ENCODE assay signal across 1 cellular context in the genomic region with DNA sequence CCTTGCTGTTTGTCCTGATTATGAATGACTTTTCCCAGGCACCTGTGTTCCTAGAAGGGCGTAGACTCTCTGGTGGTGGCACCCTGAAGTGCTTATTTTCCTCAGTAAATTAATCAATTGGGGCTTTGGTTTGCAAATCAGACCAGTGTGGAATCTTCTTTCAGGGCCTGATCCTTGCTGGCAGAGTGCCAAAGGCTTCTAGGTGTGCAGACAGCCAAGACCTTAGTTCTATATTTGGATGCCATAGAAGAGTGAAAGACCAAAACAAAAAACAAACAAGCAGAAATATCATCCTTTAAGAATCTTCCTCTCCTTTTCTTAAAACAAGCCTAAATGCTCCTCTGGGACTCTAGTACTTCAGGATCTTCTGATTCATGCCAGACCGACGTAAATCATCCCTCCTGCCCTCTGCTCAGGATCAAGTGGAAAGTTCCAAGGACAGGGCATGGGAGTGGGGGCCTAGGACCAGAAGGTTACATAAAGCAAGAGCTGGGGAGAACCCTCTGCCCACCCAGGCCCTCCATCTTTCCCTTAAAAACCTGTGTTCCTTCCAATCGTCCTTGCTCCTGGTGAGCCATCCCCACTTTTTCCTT.
TF ChIP-seq lines count a peak whose summit lies in the region.

No MANE protein-coding gene starts in this region.

TF ChIP-seq in H1, 55 proteins besides CTCF, POLR2A, EP300 and RAD21 (continued from another document):
- TF ChIP-seq, protein P1, sequence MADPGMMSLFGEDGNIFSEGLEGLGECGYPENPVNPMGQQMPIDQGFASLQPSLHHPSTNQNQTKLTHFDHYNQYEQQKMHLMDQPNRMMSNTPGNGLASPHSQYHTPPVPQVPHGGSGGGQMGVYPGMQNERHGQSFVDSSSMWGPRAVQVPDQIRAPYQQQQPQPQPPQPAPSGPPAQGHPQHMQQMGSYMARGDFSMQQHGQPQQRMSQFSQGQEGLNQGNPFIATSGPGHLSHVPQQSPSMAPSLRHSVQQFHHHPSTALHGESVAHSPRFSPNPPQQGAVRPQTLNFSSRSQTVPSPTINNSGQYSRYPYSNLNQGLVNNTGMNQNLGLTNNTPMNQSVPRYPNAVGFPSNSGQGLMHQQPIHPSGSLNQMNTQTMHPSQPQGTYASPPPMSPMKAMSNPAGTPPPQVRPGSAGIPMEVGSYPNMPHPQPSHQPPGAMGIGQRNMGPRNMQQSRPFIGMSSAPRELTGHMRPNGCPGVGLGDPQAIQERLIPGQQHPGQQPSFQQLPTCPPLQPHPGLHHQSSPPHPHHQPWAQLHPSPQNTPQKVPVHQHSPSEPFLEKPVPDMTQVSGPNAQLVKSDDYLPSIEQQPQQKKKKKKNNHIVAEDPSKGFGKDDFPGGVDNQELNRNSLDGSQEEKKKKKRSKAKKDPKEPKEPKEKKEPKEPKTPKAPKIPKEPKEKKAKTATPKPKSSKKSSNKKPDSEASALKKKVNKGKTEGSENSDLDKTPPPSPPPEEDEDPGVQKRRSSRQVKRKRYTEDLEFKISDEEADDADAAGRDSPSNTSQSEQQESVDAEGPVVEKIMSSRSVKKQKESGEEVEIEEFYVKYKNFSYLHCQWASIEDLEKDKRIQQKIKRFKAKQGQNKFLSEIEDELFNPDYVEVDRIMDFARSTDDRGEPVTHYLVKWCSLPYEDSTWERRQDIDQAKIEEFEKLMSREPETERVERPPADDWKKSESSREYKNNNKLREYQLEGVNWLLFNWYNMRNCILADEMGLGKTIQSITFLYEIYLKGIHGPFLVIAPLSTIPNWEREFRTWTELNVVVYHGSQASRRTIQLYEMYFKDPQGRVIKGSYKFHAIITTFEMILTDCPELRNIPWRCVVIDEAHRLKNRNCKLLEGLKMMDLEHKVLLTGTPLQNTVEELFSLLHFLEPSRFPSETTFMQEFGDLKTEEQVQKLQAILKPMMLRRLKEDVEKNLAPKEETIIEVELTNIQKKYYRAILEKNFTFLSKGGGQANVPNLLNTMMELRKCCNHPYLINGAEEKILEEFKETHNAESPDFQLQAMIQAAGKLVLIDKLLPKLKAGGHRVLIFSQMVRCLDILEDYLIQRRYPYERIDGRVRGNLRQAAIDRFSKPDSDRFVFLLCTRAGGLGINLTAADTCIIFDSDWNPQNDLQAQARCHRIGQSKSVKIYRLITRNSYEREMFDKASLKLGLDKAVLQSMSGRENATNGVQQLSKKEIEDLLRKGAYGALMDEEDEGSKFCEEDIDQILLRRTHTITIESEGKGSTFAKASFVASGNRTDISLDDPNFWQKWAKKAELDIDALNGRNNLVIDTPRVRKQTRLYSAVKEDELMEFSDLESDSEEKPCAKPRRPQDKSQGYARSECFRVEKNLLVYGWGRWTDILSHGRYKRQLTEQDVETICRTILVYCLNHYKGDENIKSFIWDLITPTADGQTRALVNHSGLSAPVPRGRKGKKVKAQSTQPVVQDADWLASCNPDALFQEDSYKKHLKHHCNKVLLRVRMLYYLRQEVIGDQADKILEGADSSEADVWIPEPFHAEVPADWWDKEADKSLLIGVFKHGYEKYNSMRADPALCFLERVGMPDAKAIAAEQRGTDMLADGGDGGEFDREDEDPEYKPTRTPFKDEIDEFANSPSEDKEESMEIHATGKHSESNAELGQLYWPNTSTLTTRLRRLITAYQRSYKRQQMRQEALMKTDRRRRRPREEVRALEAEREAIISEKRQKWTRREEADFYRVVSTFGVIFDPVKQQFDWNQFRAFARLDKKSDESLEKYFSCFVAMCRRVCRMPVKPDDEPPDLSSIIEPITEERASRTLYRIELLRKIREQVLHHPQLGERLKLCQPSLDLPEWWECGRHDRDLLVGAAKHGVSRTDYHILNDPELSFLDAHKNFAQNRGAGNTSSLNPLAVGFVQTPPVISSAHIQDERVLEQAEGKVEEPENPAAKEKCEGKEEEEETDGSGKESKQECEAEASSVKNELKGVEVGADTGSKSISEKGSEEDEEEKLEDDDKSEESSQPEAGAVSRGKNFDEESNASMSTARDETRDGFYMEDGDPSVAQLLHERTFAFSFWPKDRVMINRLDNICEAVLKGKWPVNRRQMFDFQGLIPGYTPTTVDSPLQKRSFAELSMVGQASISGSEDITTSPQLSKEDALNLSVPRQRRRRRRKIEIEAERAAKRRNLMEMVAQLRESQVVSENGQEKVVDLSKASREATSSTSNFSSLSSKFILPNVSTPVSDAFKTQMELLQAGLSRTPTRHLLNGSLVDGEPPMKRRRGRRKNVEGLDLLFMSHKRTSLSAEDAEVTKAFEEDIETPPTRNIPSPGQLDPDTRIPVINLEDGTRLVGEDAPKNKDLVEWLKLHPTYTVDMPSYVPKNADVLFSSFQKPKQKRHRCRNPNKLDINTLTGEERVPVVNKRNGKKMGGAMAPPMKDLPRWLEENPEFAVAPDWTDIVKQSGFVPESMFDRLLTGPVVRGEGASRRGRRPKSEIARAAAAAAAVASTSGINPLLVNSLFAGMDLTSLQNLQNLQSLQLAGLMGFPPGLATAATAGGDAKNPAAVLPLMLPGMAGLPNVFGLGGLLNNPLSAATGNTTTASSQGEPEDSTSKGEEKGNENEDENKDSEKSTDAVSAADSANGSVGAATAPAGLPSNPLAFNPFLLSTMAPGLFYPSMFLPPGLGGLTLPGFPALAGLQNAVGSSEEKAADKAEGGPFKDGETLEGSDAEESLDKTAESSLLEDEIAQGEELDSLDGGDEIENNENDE (IDR thresholded peaks at IDR 0.05; ENCODE audit: insufficient replicate concordance, low read length): no peak
- TF ChIP-seq SP1 (IDR thresholded peaks at IDR 0.05; ENCODE audit: low read depth, low read length): no peak
- TF ChIP-seq HDAC2 (IDR thresholded peaks at IDR 0.05; ENCODE audit: borderline replicate concordance in 1 of 2, low read depth in 2 of 2, low read length in 2 of 2): no peak
- TF ChIP-seq GABPA (IDR thresholded peaks at IDR 0.05; ENCODE audit: borderline replicate concordance, insufficient read depth, low read length): no peak
- no peak for TF ChIP-seq SIRT6 (IDR thresholded peaks at IDR 0.05; ENCODE audit: low read length)
- TF ChIP-seq ZNF274 (IDR thresholded peaks at IDR 0.05; ENCODE audit: borderline replicate concordance, extremely low read depth, low read length): no peak
- no peak for TF ChIP-seq TCF12 (IDR thresholded peaks at IDR 0.05; ENCODE audit: low read depth, low read length)
- TF ChIP-seq RXRA (IDR thresholded peaks at IDR 0.05; ENCODE audit: insufficient read depth, low read depth, low read length): no peak
- no peak for TF ChIP-seq ASH2L (IDR thresholded peaks at IDR 0.05; ENCODE audit: low read length)
- TF ChIP-seq SAP30 (IDR thresholded peaks at IDR 0.05; ENCODE audit: insufficient read depth, insufficient replicate concordance, low read length): no peak
- TF ChIP-seq, protein P2, sequence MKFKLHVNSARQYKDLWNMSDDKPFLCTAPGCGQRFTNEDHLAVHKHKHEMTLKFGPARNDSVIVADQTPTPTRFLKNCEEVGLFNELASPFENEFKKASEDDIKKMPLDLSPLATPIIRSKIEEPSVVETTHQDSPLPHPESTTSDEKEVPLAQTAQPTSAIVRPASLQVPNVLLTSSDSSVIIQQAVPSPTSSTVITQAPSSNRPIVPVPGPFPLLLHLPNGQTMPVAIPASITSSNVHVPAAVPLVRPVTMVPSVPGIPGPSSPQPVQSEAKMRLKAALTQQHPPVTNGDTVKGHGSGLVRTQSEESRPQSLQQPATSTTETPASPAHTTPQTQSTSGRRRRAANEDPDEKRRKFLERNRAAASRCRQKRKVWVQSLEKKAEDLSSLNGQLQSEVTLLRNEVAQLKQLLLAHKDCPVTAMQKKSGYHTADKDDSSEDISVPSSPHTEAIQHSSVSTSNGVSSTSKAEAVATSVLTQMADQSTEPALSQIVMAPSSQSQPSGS (IDR thresholded peaks at IDR 0.05; ENCODE audit: low read length): no peak
- TF ChIP-seq, protein P3, sequence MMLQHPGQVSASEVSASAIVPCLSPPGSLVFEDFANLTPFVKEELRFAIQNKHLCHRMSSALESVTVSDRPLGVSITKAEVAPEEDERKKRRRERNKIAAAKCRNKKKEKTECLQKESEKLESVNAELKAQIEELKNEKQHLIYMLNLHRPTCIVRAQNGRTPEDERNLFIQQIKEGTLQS (IDR thresholded peaks at IDR 0.05; ENCODE audit: insufficient read depth, low read depth, low read length): no peak
- TF ChIP-seq RNF2 (IDR thresholded peaks at IDR 0.05; ENCODE audit: borderline replicate concordance, low read depth, low read length, missing control alignments, poor library complexity, severe bottlenecking): no peak
